10 cellular contexts compared by ENCODE assay signal in genomic region chr22:43891360-43892182, GRCh38. TPM values are rescaled to one million over a fixed set of nuclear protein-coding genes. Genes with fewer than 3 reads are reported as not detected.
DNase-seq lines count a peak whose midpoint lies in the region; ATAC-seq and TF ChIP-seq lines count a peak whose summit lies in the region.
"Had no signal": no experiment of that assay in that cellular context is flagged by ENCODE, and none has a peak within 500 bp of the region (broad histone marks: within the 10 kb centered on the region; RNA-seq: fewer than 3 reads in every experiment).

A gene with protein sequence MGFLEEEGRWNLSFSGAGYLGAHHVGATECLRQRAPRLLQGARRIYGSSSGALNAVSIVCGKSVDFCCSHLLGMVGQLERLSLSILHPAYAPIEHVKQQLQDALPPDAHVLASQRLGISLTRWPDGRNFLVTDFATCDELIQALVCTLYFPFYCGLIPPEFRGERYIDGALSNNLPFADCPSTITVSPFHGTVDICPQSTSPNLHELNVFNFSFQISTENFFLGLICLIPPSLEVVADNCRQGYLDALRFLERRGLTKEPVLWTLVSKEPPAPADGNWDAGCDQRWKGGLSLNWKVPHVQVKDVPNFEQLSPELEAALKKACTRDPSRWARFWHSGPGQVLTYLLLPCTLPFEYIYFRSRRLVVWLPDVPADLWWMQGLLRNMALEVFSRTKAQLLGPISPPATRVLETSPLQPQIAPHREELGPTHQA (minus strand): TSS chr22:43892013. CDS start chr22:43891880, 133 bp downstream.

- peak within 1 kb of the TSS; percentile 34 for H3K9ac ChIP-seq in H9 (ENCODE audit: extremely low read depth, insufficient read length, low read length)
- H3K9ac ChIP-seq in parathyroid adenoma: no peak within 1 kb of the TSS

- H3K36me3 Mint-ChIP-seq in H9 (ENCODE audit: insufficient read depth in 1 of 3, low read depth in 3 of 3): peaks cover 2 to 6% (median 5%) of the 10 kb centered on the region in 3 experiments; a peak in 3 of 7 replicates

- H3K4me2 ChIP-seq in H9 (ENCODE audit: insufficient read depth, insufficient read length, low read length): peak within 1 kb of the TSS; percentile 71
- H3K4me2 ChIP-seq in parathyroid adenoma (ENCODE audit: low read length): no peak within 1 kb of the TSS

- H3K79me1 ChIP-seq in H9 (ENCODE audit: insufficient read depth, low read depth, low read length, poor library complexity, severe bottlenecking): no peaks in the 10 kb centered on the region

- H3K4me1 Mint-ChIP-seq in H9: peaks cover 0 to 17% of the 10 kb centered on the region in 2 experiments; a peak in 2 of 4 replicates

- H3K9me3 ChIP-seq in H9 (ENCODE audit: control insufficient read depth, low read depth, low read length): no peaks in the 10 kb centered on the region
- no peaks in the 10 kb centered on the region for H3K9me3 ChIP-seq in parathyroid adenoma (ENCODE audit: control insufficient read depth, low read length)

- H3K79me2 ChIP-seq in H9 (ENCODE audit: insufficient read depth, low read length) (no peaks in the 10 kb centered on the region), parathyroid adenoma (no peaks in the 10 kb centered on the region)

- H3K27me3 ChIP-seq in H9 (ENCODE audit: insufficient read depth, low read length) (no peaks in the 10 kb centered on the region; the same call in 1 of the 2 replicates), parathyroid adenoma (ENCODE audit: control insufficient read depth, insufficient read depth, low read length) (peaks cover 4% of the 10 kb centered on the region)

- no peak within 1 kb of the TSS for H4K91ac ChIP-seq in H9 (ENCODE audit: insufficient read length, low read depth, low read length)

- no peak within 1 kb of the TSS for H2AK5ac ChIP-seq in H9 (ENCODE audit: insufficient read length, low read length)

- DNase-seq in AG20443 (ENCODE audit: low spot score) (peak; percentile 53), H9 (peak; percentile 87), choroid plexus epithelial cell (ENCODE audit: low read depth) (peak; percentile 9), NCI-H2029 (lab: John Stamatoyannopoulos, UW) (no peak), cortex of kidney (lab: John Stamatoyannopoulos, UW) (no peak)
- DNase-seq: effector CD4-positive, alpha-beta T cell had no signal

- no peak within 1 kb of the TSS for H3K27ac Mint-ChIP-seq in H9

- H3K4me3 ChIP-seq in choroid plexus epithelial cell (ENCODE audit: low read depth, low read length) (no peak within 1 kb of the TSS), parathyroid adenoma (ENCODE audit: low read depth, low read length) (peak within 1 kb of the TSS; percentile 4)

- peak within 1 kb of the TSS; percentile 47 for H3K18ac ChIP-seq in H9 (ENCODE audit: insufficient read length, low read depth, low read length)

- H4K8ac ChIP-seq in H9 (replicated peaks; ENCODE audit: insufficient read length, low read depth, low read length): no peak within 1 kb of the TSS

- peak within 1 kb of the TSS; percentile 66 to 84 for H3K4me3 Mint-ChIP-seq in H9

- H3K23me2 ChIP-seq in H9 (ENCODE audit: insufficient read length, low read depth, low read length, poor library complexity, severe bottlenecking): peaks cover 14% of the 10 kb centered on the region

- no peaks in the 10 kb centered on the region for H3K36me3 ChIP-seq in parathyroid adenoma (ENCODE audit: control insufficient read depth, insufficient read depth, low read length)

- no peak within 1 kb of the TSS for H2BK15ac ChIP-seq in H9 (ENCODE audit: low read depth, low read length)

- H3K56ac ChIP-seq in H9 (ENCODE audit: insufficient read length, low read depth, low read length): no peak within 1 kb of the TSS

- peak within 1 kb of the TSS; percentile 79 for H3K14ac ChIP-seq in H9 (ENCODE audit: insufficient read depth, low read length)

- H3K4ac ChIP-seq in H9 (ENCODE audit: low read depth, low read length): no peak within 1 kb of the TSS

- no peak within 1 kb of the TSS for H2BK12ac ChIP-seq in H9 (ENCODE audit: insufficient read length, low read depth, low read length)

- no peak for ATAC-seq in HG03342 (IDR thresholded peaks at IDR 0.05; ENCODE audit: unreplicated experiment)
- no peak for ATAC-seq in GM18498 (IDR thresholded peaks at IDR 0.05; ENCODE audit: unreplicated experiment)

- H2BK120ac ChIP-seq in H9 (ENCODE audit: low read depth, low read length, poor library complexity, severe bottlenecking): no peak within 1 kb of the TSS

- no peaks in the 10 kb centered on the region for H4K20me1 ChIP-seq in H9 (ENCODE audit: control insufficient read depth, insufficient read depth, insufficient read length)

- H3K4me1 ChIP-seq in H9 (ENCODE audit: insufficient read depth, low read length) (no peaks in the 10 kb centered on the region), parathyroid adenoma (no peaks in the 10 kb centered on the region)

- no peak within 1 kb of the TSS for H2BK20ac ChIP-seq in H9 (ENCODE audit: low read depth, low read length, poor library complexity, severe bottlenecking)

- WGBS in H9 (ENCODE audit: extremely low coverage, insufficient read length, low lambda C conversion rate): no CpG with 5 or more reads among the region's 72 CpGs

- no peaks in the 10 kb centered on the region for H3K9me3 Mint-ChIP-seq in H9

- no peak within 1 kb of the TSS for H3K27ac ChIP-seq in H9 (ENCODE audit: insufficient read length, low read depth, low read length)
- no peak within 1 kb of the TSS for H3K27ac ChIP-seq in parathyroid adenoma

- no peak within 1 kb of the TSS for H3T11ph ChIP-seq in H9 (ENCODE audit: low read length)

- TF ChIP-seq CTCF in H9 (conservative IDR thresholded peaks at IDR 0.05) (peak; percentile 42), choroid plexus epithelial cell (conservative IDR thresholded peaks at IDR 0.05; ENCODE audit: low read depth, low read length) (no peak), parathyroid adenoma (IDR thresholded peaks at IDR 0.05) (no peak)

- no peak within 1 kb of the TSS for H2BK5ac ChIP-seq in H9 (ENCODE audit: insufficient read length, low read length)

- H3K23ac ChIP-seq in H9 (ENCODE audit: insufficient read length, low read depth, low read length): no peak within 1 kb of the TSS

- H4K5ac ChIP-seq in H9 (ENCODE audit: insufficient read length, low read depth, low read length): no peak within 1 kb of the TSS

- peaks cover 43% of the 10 kb centered on the region for H3K27me3 Mint-ChIP-seq in H9 (ENCODE audit: low read depth)

- H2AFZ ChIP-seq in H9 (ENCODE audit: low read length) (no peak within 1 kb of the TSS), parathyroid adenoma (peak within 1 kb of the TSS; percentile 53)

RNA-seq across cellular contexts. Expression of the gene that starts here (rescaled TPM):
- total RNA-seq in H9 (2021): 5.2 and 5.5 TPM in 2 replicates
- total RNA-seq: mononuclear cell had no signal

Comparison
In these comparisons a context has a peak if more than half of its experiments do, and no peak if none do; other contexts are left out.
1. DNase-seq: peak in AG20443 (single experiment), H9 (single experiment) and choroid plexus epithelial cell (single experiment); none in NCI-H2029 (single experiment) and cortex of kidney (single experiment).